ENCODE assay signal across 20 cellular contexts in the genomic region with DNA sequence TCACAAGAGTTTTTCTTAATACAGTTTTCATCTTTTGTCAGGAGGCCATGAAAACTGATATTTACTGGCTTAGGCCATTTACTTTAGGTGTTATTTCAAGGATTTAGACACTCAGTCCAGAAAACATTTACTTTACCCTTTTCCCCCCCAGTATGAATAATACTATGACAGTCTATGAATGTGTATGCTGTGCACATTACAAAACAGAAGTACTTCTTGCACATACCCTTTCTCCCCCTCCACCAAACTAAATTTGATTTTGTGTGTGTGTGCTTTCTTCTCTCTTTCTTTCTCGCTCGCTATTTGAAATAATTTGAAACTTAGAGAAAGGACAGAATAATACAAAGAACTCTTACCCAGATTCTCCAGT. TPM values are rescaled to one million over a fixed set of nuclear protein-coding genes. Genes with fewer than 3 reads are reported as not detected.
DNase-seq lines count a peak whose midpoint lies in the region; ATAC-seq, FAIRE-seq and TF ChIP-seq lines count a peak whose summit lies in the region.
"Had no signal": no experiment of that assay in that cellular context is flagged by ENCODE, and none has a peak within 500 bp of the region (broad histone marks: within the 10 kb centered on the region; RNA-seq: fewer than 3 reads in every experiment).

No MANE protein-coding gene starts in this region.

- in situ Hi-C loops in GM12878 (cut with MboI), result no loop called here

- POLR2A ChIA-PET in CD8-positive, alpha-beta memory T cell (lab: Charles Lee), result no interaction called here
- POLR2A ChIA-PET in GM12878 (lab: Charles Lee), result interaction anchor here (0.8 kb wide), 1 partner anchor 36 kb away, joined by 4 read pairs; no protein-coding TSS in a partner anchor

- peak overlapping the region in 5 of 7 donors; percentile 17 to 59 (median 27) for H3K4me3 Mint-ChIP-seq in CD8-positive, alpha-beta memory T cell
- H3K4me3 Mint-ChIP-seq: endodermal cell, nephron had no signal

- no peak overlapping the region for H3K9ac ChIP-seq in GM12878 (ENCODE audit: control insufficient read depth, insufficient read depth, low read length)

- no TSS peak for BruUV-seq in GM12878 (replicated peaks; lab: Mats Ljungman, UMichigan)

- WGBS in GM12878 (ENCODE audit: insufficient coverage, insufficient replicate concordance, low lambda C conversion rate, missing lambda C conversion rate), result 96% methylated on average over 2 of the region's 2 CpGs

- H3K9me3 Mint-ChIP-seq in CD8-positive, alpha-beta memory T cell, result peaks cover 0 to 6% (median 3%) of the 10 kb centered on the region in 5 donors

- peaks cover 12% of the 10 kb centered on the region for H3K36me3 ChIP-seq in CD8-positive, alpha-beta memory T cell (ENCODE audit: insufficient read depth, low read length)
- peaks cover 3 to 17% of the 10 kb centered on the region in 2 experiments for H3K36me3 ChIP-seq in GM12878 (ENCODE audit: control insufficient read depth in 2 of 2, insufficient read depth in 2 of 2, low read length in 1 of 2)

- no peak overlapping the region for H2AFZ ChIP-seq in GM12878 (ENCODE audit: control insufficient read depth, low read depth, low read length)

- CTCF ChIA-PET in CD8-positive, alpha-beta memory T cell (lab: Charles Lee), result no interaction called here
- CTCF ChIA-PET in GM12878 (lab: Yijun Ruan, JAX), result interaction anchor here (1.4 kb wide), 1 partner anchor 87 kb away, joined by 4 read pairs; no protein-coding TSS in a partner anchor

- H3K4me3 ChIP-seq in CD8-positive, alpha-beta memory T cell (ENCODE audit: low read length), result no peak overlapping the region
- H3K4me3 ChIP-seq in GM12878, result no peak overlapping the region
- H3K4me3 ChIP-seq: psoas muscle, thoracic aorta had no signal

- peak overlapping the region; percentile 11 to 96 (median 33) for H3K27ac Mint-ChIP-seq in CD8-positive, alpha-beta memory T cell

- no peak for FAIRE-seq in GM12878 (lab: Jason Lieb, UNC)
- FAIRE-seq: H54, small intestine had no signal

- peak overlapping the region; percentile 44; the same call in 1 of the 2 replicates for H3K4me2 ChIP-seq in GM12878 (ENCODE audit: control insufficient read depth, insufficient read depth)

- H3K27me3 ChIP-seq in CD8-positive, alpha-beta memory T cell (ENCODE audit: insufficient read depth, low read length, poor library complexity, severe bottlenecking), result no peaks in the 10 kb centered on the region
- no peaks in the 10 kb centered on the region for H3K27me3 ChIP-seq in GM12878 (replicated peaks in 1 of 2; ENCODE audit: control insufficient read depth in 2 of 2, insufficient read depth in 2 of 2, low read length in 1 of 2)
- H3K27me3 ChIP-seq: BE2C had no signal

- H3K36me3 Mint-ChIP-seq in CD8-positive, alpha-beta memory T cell, result peaks cover 22 to 79% (median 29%) of the 10 kb centered on the region in 3 donors

- H3K4me1 Mint-ChIP-seq in CD8-positive, alpha-beta memory T cell, result peaks cover 71 to 91% (median 84%) of the 10 kb centered on the region in 3 donors

- H3K79me2 ChIP-seq in GM12878 (ENCODE audit: control insufficient read depth, insufficient read depth, low read length), result peaks cover 42% of the 10 kb centered on the region

- no peaks in the 10 kb centered on the region for H3K27me3 Mint-ChIP-seq in CD8-positive, alpha-beta memory T cell

- 0 out of 2 replicates have a peak, but pooled peaks cover 2% of the 10 kb centered on the region for H4K20me1 ChIP-seq in GM12878 (ENCODE audit: control insufficient read depth, insufficient read depth)

- H3K27ac ChIP-seq in CD8-positive, alpha-beta memory T cell (ENCODE audit: low read depth, low read length), result no peak overlapping the region
- H3K27ac ChIP-seq in GM12878 (ENCODE audit: control insufficient read depth, insufficient read depth), result peak overlapping the region; percentile 50
- H3K27ac ChIP-seq: psoas muscle, thoracic aorta had no signal

- TF ChIP-seq EP300 in GM12878 (IDR thresholded peaks at IDR 0.05; ENCODE audit: borderline replicate concordance in 1 of 2, control insufficient read depth in 1 of 2, low read depth in 2 of 2, low read length in 2 of 2), result no peak

- RAD21 ChIA-PET in GM12878 (lab: Charles Lee; ENCODE audit: unreplicated experiment), result no interaction called here

- no peak for DNase-seq in CD8-positive, alpha-beta memory T cell
- DNase-seq in GM12878 (ENCODE audit: low read depth, low spot score), result no peak
- no peak for DNase-seq in foreskin melanocyte
- DNase-seq: activated effector memory CD4-positive, alpha-beta T cell treated with Interleukin-2 at 50 U/mL for 16 hours; BE2C; endodermal cell; head of caudate nucleus; KG1; MV-4-11; NCI-H1930; NCI-H446 treated with DMSO at 0.1 percent for 48 hours; psoas muscle; small intestine had no signal

- no peak for TF ChIP-seq POLR2A in GM12878 (IDR thresholded peaks at IDR 0.05; ENCODE audit: low read depth, low read length)

- SMC1A ChIA-PET in GM12878 (lab: Charles Lee; ENCODE audit: uncharacterized antibody, unreplicated experiment), result interaction anchor here (1.2 to 2.4 kb wide), 3 partner anchors 9 to 36 kb away, joined by 4 to 7 read pairs (median 7); no protein-coding TSS in a partner anchor

- H3K9me3 ChIP-seq in CD8-positive, alpha-beta memory T cell (ENCODE audit: low read length), result no peaks in the 10 kb centered on the region
- H3K9me3 ChIP-seq in GM12878 (replicated peaks; ENCODE audit: control insufficient read depth, insufficient read depth, low read length), result no peaks in the 10 kb centered on the region; the same call in 1 of the 3 replicates
- H3K9me3 ChIP-seq: BE2C, psoas muscle, thoracic aorta had no signal

- peaks cover 15% of the 10 kb centered on the region for H3K4me1 ChIP-seq in CD8-positive, alpha-beta memory T cell (ENCODE audit: insufficient read depth, low read length)
- peaks cover 7% of the 10 kb centered on the region for H3K4me1 ChIP-seq in GM12878 (ENCODE audit: control insufficient read depth, insufficient read depth, low read length)

- TF ChIP-seq RAD21 in GM12878 (IDR thresholded peaks at IDR 0.05; ENCODE audit: insufficient read depth, low read depth, low read length), result no peak

- no peak for TF ChIP-seq CTCF in GM12878 (IDR thresholded peaks at IDR 0.05 in 2 of 3, conservative IDR thresholded peaks at IDR 0.05 in 1 of 3; ENCODE audit: control insufficient read depth in 2 of 3, extremely low read depth in 1 of 3, insufficient read depth in 1 of 3, low read depth in 3 of 3, low read length in 3 of 3)

- intact Hi-C loops in GM12878 (cut with micrococcal nuclease; ENCODE audit: unreplicated experiment), result no loop called here

- peak; percentile 30 for ATAC-seq in GM18868 (IDR thresholded peaks at IDR 0.05; ENCODE audit: unreplicated experiment)
- ATAC-seq in HG02973 (IDR thresholded peaks at IDR 0.05; ENCODE audit: unreplicated experiment), result peak; percentile 18
- ATAC-seq in GM12878, result peak; percentile 18; the same call in 1 of the 3 replicates
- no peak for ATAC-seq in HG03196 (IDR thresholded peaks at IDR 0.05; ENCODE audit: unreplicated experiment)
- no peak for ATAC-seq in HG02852 (IDR thresholded peaks at IDR 0.05; ENCODE audit: unreplicated experiment)
- ATAC-seq: psoas muscle had no signal

TF ChIP-seq in GM12878, 131 proteins besides CTCF, POLR2A, EP300 and RAD21 (continues in another document):
- TF ChIP-seq EGR1 (IDR thresholded peaks at IDR 0.05; ENCODE audit: borderline replicate concordance in 1 of 2, low read depth in 2 of 2, low read length in 2 of 2) (no peak), WRNIP1 (IDR thresholded peaks at IDR 0.05; ENCODE audit: borderline replicate concordance, low read depth, low read length) (no peak), SRF (IDR thresholded peaks at IDR 0.05; ENCODE audit: low read depth in 2 of 2, low read length in 2 of 2) (no peak), NR2F1 (conservative IDR thresholded peaks at IDR 0.05) (no peak), NFIC (IDR thresholded peaks at IDR 0.05; ENCODE audit: low read depth, low read length) (no peak), FOXK2 (IDR thresholded peaks at IDR 0.05) (no peak)
- TF ChIP-seq, protein P1, sequence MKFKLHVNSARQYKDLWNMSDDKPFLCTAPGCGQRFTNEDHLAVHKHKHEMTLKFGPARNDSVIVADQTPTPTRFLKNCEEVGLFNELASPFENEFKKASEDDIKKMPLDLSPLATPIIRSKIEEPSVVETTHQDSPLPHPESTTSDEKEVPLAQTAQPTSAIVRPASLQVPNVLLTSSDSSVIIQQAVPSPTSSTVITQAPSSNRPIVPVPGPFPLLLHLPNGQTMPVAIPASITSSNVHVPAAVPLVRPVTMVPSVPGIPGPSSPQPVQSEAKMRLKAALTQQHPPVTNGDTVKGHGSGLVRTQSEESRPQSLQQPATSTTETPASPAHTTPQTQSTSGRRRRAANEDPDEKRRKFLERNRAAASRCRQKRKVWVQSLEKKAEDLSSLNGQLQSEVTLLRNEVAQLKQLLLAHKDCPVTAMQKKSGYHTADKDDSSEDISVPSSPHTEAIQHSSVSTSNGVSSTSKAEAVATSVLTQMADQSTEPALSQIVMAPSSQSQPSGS (IDR thresholded peaks at IDR 0.05; ENCODE audit: low read length), result no peak

RNA-seq across cellular contexts. Expression of a gene that starts 41.3 kb away (rescaled TPM):
- total RNA-seq in CD8-positive, alpha-beta memory T cell, result 10 to 100 TPM; 68.7 to 71.6 TPM
- polyA plus RNA-seq in CD8-positive, alpha-beta memory T cell, result 68.5 TPM
- 246 and 254 TPM in 2 replicates for total RNA-seq in GM12878 (2013; cell fraction: nucleolus; rRNA removed)
- total RNA-seq in GM12878 (2014; rRNA removed) (24.6 and 27.2 TPM in 2 replicates), GM12878 (2014; rRNA removed; fragmentation: Illumina TruSeq; extraction: Trizol) (22.2 and 23.6 TPM in 2 replicates), GM12878 (2021) (62.0 and 67.2 TPM in 2 replicates)
- polyA plus RNA-seq in GM12878 (2011; ENCODE audit: low read depth), result 21.1 TPM
- polyA plus RNA-seq in GM12878 (2011; rRNA removed) (17.4 and 22.6 TPM in 2 replicates), GM12878 (2014; fragmentation: Illumina TruSeq; extraction: Trizol) (21.9 and 26.1 TPM in 2 replicates), GM12878 (2014; fragmentation: Nextera tagmentation; extraction: Ambion mirVana) (1 to 10 TPM; 4.7 to 5.6 TPM), GM12878 (2014; rRNA removed) (25.1 and 32.9 TPM in 2 replicates), GM12878 (2016; fragmentation: Nextera tagmentation; extraction: Ambion mirVana) (10 to 100 TPM; 55.5 to 60.3 TPM)
- polyA plus RNA-seq in GM12878 (2011; cell fraction: cytosol; rRNA removed), result 12.2 and 15.6 TPM in 2 replicates
- polyA plus RNA-seq in GM12878 (2011; cell fraction: nucleus; rRNA removed), result 85.8 and 102 TPM in 2 replicates
- 30.2 and 32.3 TPM in 2 replicates for polyA plus RNA-seq in GM12878 (2012)
- polyA minus RNA-seq in GM12878 (2011; rRNA and poly(A)+ RNA removed), result 22.2 and 30.2 TPM in 2 replicates
- 16.7 and 18.6 TPM in 2 replicates for polyA minus RNA-seq in GM12878 (2011; cell fraction: cytosol; rRNA and poly(A)+ RNA removed)
- 45.2 and 78.7 TPM in 2 replicates for polyA minus RNA-seq in GM12878 (2011; cell fraction: nucleus; rRNA and poly(A)+ RNA removed)

Comparison
In these comparisons a context has a peak if more than half of its experiments do, and no peak if none do; other contexts are left out.
1. ATAC-seq: peak in GM18868 (single experiment), HG02973 (single experiment) and GM12878 (single experiment); none in HG03196 (single experiment) and HG02852 (single experiment).